ENCODE assay signal across 8 cellular contexts in genomic region chr16:2149630-2150417, GRCh38.
DNase-seq lines count a peak whose midpoint lies in the region; ATAC-seq and TF ChIP-seq lines count a peak whose summit lies in the region.

No MANE protein-coding gene starts in this region.

- peak overlapping the region; percentile 94 for H3K27ac ChIP-seq in 22Rv1

- H3K27me3 Mint-ChIP-seq in T-helper 1 cell treated with Interleukin-12 subunit alpha and Interleukin-12 subunit beta and Interleukin-4 antibody, amounts not matched to agents 30 μg/mL and 1 μg/mL, for 36 hours (ENCODE audit: low read depth): no peaks in the 10 kb centered on the region

- no peaks in the 10 kb centered on the region for H3K9me3 ChIP-seq in iPS-15b (ENCODE audit: control insufficient read depth, insufficient read depth, low read length)

- peak overlapping the region; percentile 54 for H3K4me3 ChIP-seq in iPS-15b (ENCODE audit: low read depth, low read length)

- no peaks in the 10 kb centered on the region for H3K27me3 ChIP-seq in iPS-15b (ENCODE audit: control insufficient read depth, insufficient read depth, low read length)

- DNase-seq in hippocampal formation (lab: John Stamatoyannopoulos, UW): no peak
- DNase-seq in activated effector memory CD4-positive, alpha-beta T cell treated with anti-CD3 and anti-CD28 coated beads, Interleukin-2, amount 50 U/mL, for 16 hours: no peak
- no peak for DNase-seq in nucleus accumbens (lab: John Stamatoyannopoulos, UW)

- peak overlapping the region; percentile 47 for H3K9ac ChIP-seq in iPS-15b (ENCODE audit: low read depth, low read length)

- TF ChIP-seq CTCF in 22Rv1 (IDR thresholded peaks at IDR 0.05): no peak

- peaks cover 20% of the 10 kb centered on the region for H3K36me3 Mint-ChIP-seq in T-helper 1 cell treated with Interleukin-12 subunit alpha and Interleukin-12 subunit beta and Interleukin-4 antibody, amounts not matched to agents 30 μg/mL and 1 μg/mL, for 36 hours (ENCODE audit: low read depth)

- H3K4me1 Mint-ChIP-seq in T-helper 1 cell treated with Interleukin-12 subunit alpha and Interleukin-12 subunit beta and Interleukin-4 antibody, amounts not matched to agents 30 μg/mL and 1 μg/mL, for 36 hours (ENCODE audit: low read depth): peaks cover 10% of the 10 kb centered on the region

- H3K4me1 ChIP-seq in iPS-15b (ENCODE audit: control insufficient read depth, insufficient read depth, low read length): peaks cover 7% of the 10 kb centered on the region

- no peak for ATAC-seq in GM18505 (IDR thresholded peaks at IDR 0.05; ENCODE audit: unreplicated experiment)
- ATAC-seq in GM19324 (IDR thresholded peaks at IDR 0.05; ENCODE audit: low FRiP score, unreplicated experiment): no peak

- H3K27ac Mint-ChIP-seq in T-helper 1 cell treated with Interleukin-12 subunit alpha and Interleukin-12 subunit beta and Interleukin-4 antibody, amounts not matched to agents 30 μg/mL and 1 μg/mL, for 36 hours: no peak overlapping the region

- peak overlapping the region; percentile 40 for H3K4me3 Mint-ChIP-seq in T-helper 1 cell treated with Interleukin-12 subunit alpha and Interleukin-12 subunit beta and Interleukin-4 antibody, amounts not matched to agents 30 μg/mL and 1 μg/mL, for 36 hours

- H3K36me3 ChIP-seq in iPS-15b (ENCODE audit: control insufficient read depth, insufficient read depth, low read length): peaks cover 28% of the 10 kb centered on the region

- no peaks in the 10 kb centered on the region for H3K9me3 Mint-ChIP-seq in T-helper 1 cell treated with Interleukin-12 subunit alpha and Interleukin-12 subunit beta and Interleukin-4 antibody, amounts not matched to agents 30 μg/mL and 1 μg/mL, for 36 hours

- TF ChIP-seq POLR2A in GM18505 (IDR thresholded peaks at IDR 0.05; ENCODE audit: borderline replicate concordance, extremely low read depth, insufficient read depth, insufficient read length): peak; percentile 22
